ENCODE assay signal across 14 cellular contexts in the genomic region with DNA sequence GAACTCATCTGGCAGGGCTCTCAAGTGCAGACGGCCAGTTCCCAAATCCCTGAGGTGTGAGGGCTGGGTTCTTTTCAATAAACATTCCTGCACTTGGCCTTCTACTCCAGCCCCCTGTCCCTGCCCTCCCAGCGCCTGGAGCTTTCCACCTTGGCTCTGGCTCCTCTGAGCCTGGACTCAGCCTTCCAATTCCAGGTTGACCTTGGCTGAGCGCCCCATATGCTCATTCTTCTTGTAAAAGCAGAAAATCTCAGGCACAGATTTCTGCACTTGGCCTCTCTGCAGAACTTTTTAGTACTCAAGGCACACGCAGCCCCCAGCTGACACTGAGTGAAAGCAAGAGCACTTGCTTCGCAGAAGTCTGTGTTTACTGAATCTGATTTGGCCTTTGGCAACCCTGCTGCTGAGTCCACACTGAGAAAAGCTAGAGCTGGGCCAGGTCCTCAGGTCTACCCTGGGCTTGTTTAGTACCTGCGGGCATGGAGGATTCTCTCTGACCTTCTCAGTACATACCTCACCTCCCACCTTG.
DNase-seq lines count a peak whose midpoint lies in the region; ATAC-seq and TF ChIP-seq lines count a peak whose summit lies in the region.
"Had no signal": no experiment of that assay in that cellular context is flagged by ENCODE, and none has a peak within 500 bp of the region (broad histone marks: within the 10 kb centered on the region; RNA-seq: fewer than 3 reads in every experiment).

No MANE protein-coding gene starts in this region.

- peaks cover 0 to 23% of the 10 kb centered on the region in 2 experiments; a peak in 3 of 4 replicates for H3K4me1 ChIP-seq in SK-N-SH (ENCODE audit: control insufficient read depth in 1 of 2, insufficient read depth in 2 of 2, low read depth in 1 of 2, low read length in 1 of 2)
- H3K4me1 ChIP-seq in tibial artery: peaks cover 0 to 18% (median 14%) of the 10 kb centered on the region in 4 donors

- TF ChIP-seq RAD21 in SK-N-SH (IDR thresholded peaks at IDR 0.05; ENCODE audit: low read length): no peak

- no peak for ATAC-seq in HG03342 (IDR thresholded peaks at IDR 0.05; ENCODE audit: unreplicated experiment)
- ATAC-seq in WTC11: no peak
- ATAC-seq in HG02852 (IDR thresholded peaks at IDR 0.05; ENCODE audit: unreplicated experiment): no peak

- DNase-seq in SK-N-SH: no peak
- DNase-seq in head of caudate nucleus: peak in 35 of 42 donors; percentile 4 to 73 (median 32)
- DNase-seq in midbrain (lab: John Stamatoyannopoulos, UW): peak; percentile 56
- peak; percentile 48 to 72 for DNase-seq in tibial artery
- DNase-seq in WTC11 (ENCODE audit: low spot score): no peak
- DNase-seq: activated naive CD8-positive, alpha-beta T cell treated with anti-CD3 and anti-CD28 coated beads, Interleukin-2, amount 10 ng/mL, durations not matched to agents 7 days and 5 days; activated T-cell treated with anti-CD3 and anti-CD28 coated beads, Interleukin-2, amount 50 U/mL, for 24 hours; DND-41; MM.1S; NCI-H2029; NCI-H82 had no signal

- no peak for TF ChIP-seq EP300 in SK-N-SH (IDR thresholded peaks at IDR 0.05; ENCODE audit: borderline replicate concordance in 1 of 2, low read depth in 1 of 2, low read length in 1 of 2)

- H3K9ac ChIP-seq in SK-N-SH: peak overlapping the region; percentile 12; the same call in 1 of the 2 replicates
- H3K9ac ChIP-seq: BLaER1 treated with 17β-estradiol and CSF1 and Interleukin-3, amounts not matched to agents 10 nM and 100 nM had no signal

- intact Hi-C loops in head of caudate nucleus (cut with DNase I) (no loop called here), tibial artery (cut with DNase I; ENCODE audit: low total_unique reads) (no loop called here)

- peak overlapping the region; percentile 51 for H3K4me2 ChIP-seq in SK-N-SH

- H3K9me2 ChIP-seq in SK-N-SH: no peaks in the 10 kb centered on the region

- H3K9me3 ChIP-seq in SK-N-SH (no peaks in the 10 kb centered on the region), tibial artery (no peaks in the 10 kb centered on the region)
- H3K9me3 ChIP-seq: BLaER1 treated with 17β-estradiol and CSF1 and Interleukin-3, amounts not matched to agents 10 nM and 100 nM had no signal

- H3K36me3 Mint-ChIP-seq in WTC11: no peaks in the 10 kb centered on the region
- H3K36me3 Mint-ChIP-seq: activated naive CD8-positive, alpha-beta T cell treated with anti-CD3 and anti-CD28 coated beads, Interleukin-2, amount 10 ng/mL, durations not matched to agents 7 days and 5 days had no signal

- H3K36me3 ChIP-seq in SK-N-SH (replicated peaks in 1 of 2; ENCODE audit: control insufficient read depth in 1 of 2, insufficient read depth in 2 of 2, low read length in 1 of 2) (no peaks in the 10 kb centered on the region), tibial artery (no peaks in the 10 kb centered on the region)
- H3K36me3 ChIP-seq: BLaER1 treated with 17β-estradiol and CSF1 and Interleukin-3, amounts not matched to agents 10 nM and 100 nM had no signal

- no peaks in the 10 kb centered on the region for H3K79me2 ChIP-seq in SK-N-SH (ENCODE audit: insufficient read depth)

- CTCF ChIA-PET in SK-N-SH (lab: Yijun Ruan, JAX): no interaction called here
- CTCF ChIA-PET in WTC11 (lab: Charles Lee): no interaction called here

- peaks cover 29% of the 10 kb centered on the region for H3F3A ChIP-seq in SK-N-SH (replicated peaks; ENCODE audit: insufficient read depth)

- H3K27ac ChIP-seq in SK-N-SH (ENCODE audit: low read depth in 2 of 2, low read length in 1 of 2) (peak overlapping the region; percentile 64 to 83; a peak in 3 of 4 replicates), tibial artery (no peak overlapping the region)
- H3K27ac ChIP-seq: BLaER1 treated with 17β-estradiol and CSF1 and Interleukin-3, amounts not matched to agents 10 nM and 100 nM had no signal

- no peaks in the 10 kb centered on the region for H3K27me3 ChIP-seq in SK-N-SH (ENCODE audit: insufficient read depth)
- no peaks in the 10 kb centered on the region for H3K27me3 ChIP-seq in tibial artery

- no peak overlapping the region for H3K27ac Mint-ChIP-seq in WTC11
- H3K27ac Mint-ChIP-seq: activated naive CD8-positive, alpha-beta T cell treated with anti-CD3 and anti-CD28 coated beads, Interleukin-2, amount 10 ng/mL, durations not matched to agents 7 days and 5 days; activated T-cell treated with anti-CD3 and anti-CD28 coated beads, Interleukin-2, amount 50 U/mL, for 24 hours had no signal

- POLR2A ChIA-PET in SK-N-SH (lab: Yijun Ruan, JAX): no interaction called here
- POLR2A ChIA-PET in WTC11 (lab: Charles Lee): no interaction called here

- H3K4me1 Mint-ChIP-seq in WTC11: 0 out of 2 replicates have a peak, but pooled peaks cover 3% of the 10 kb centered on the region
- H3K4me1 Mint-ChIP-seq: activated naive CD8-positive, alpha-beta T cell treated with anti-CD3 and anti-CD28 coated beads, Interleukin-2, amount 10 ng/mL, durations not matched to agents 7 days and 5 days had no signal

- H4K20me1 ChIP-seq in SK-N-SH (ENCODE audit: insufficient read depth): no peaks in the 10 kb centered on the region
- H4K20me1 ChIP-seq: BLaER1 treated with 17β-estradiol and CSF1 and Interleukin-3, amounts not matched to agents 10 nM and 100 nM had no signal

- WGBS in SK-N-SH (ENCODE audit: low lambda C conversion rate): 43% methylated on average over 6 of the region's 6 CpGs

- H3K9me3 Mint-ChIP-seq in WTC11: no peaks in the 10 kb centered on the region
- H3K9me3 Mint-ChIP-seq: activated naive CD8-positive, alpha-beta T cell treated with anti-CD3 and anti-CD28 coated beads, Interleukin-2, amount 10 ng/mL, durations not matched to agents 7 days and 5 days; activated T-cell treated with anti-CD3 and anti-CD28 coated beads, Interleukin-2, amount 50 U/mL, for 24 hours had no signal

- TF ChIP-seq CTCF in SK-N-SH (IDR thresholded peaks at IDR 0.05): no peak
- no peak for TF ChIP-seq CTCF in tibial artery (IDR thresholded peaks at IDR 0.05)
- no peak for TF ChIP-seq CTCF in WTC11 (IDR thresholded peaks at IDR 0.05)

- no peak overlapping the region for H2AFZ ChIP-seq in SK-N-SH (ENCODE audit: low read depth)

- H3K27me3 Mint-ChIP-seq in WTC11 (ENCODE audit: low read depth): peaks cover 2% of the 10 kb centered on the region; the same call in 1 of the 2 replicates

- H3K4me3 Mint-ChIP-seq in WTC11: no peak overlapping the region
- H3K4me3 Mint-ChIP-seq: activated naive CD8-positive, alpha-beta T cell treated with anti-CD3 and anti-CD28 coated beads, Interleukin-2, amount 10 ng/mL, durations not matched to agents 7 days and 5 days; activated T-cell treated with anti-CD3 and anti-CD28 coated beads, Interleukin-2, amount 50 U/mL, for 24 hours had no signal

- H3K4me3 ChIP-seq in SK-N-SH (ENCODE audit: low read depth in 2 of 2, low read length in 1 of 2) (no peak overlapping the region), tibial artery (no peak overlapping the region)
- H3K4me3 ChIP-seq: BLaER1 treated with 17β-estradiol and CSF1 and Interleukin-3, amounts not matched to agents 10 nM and 100 nM had no signal

TF ChIP-seq in SK-N-SH, 30 proteins besides CTCF, POLR2A, EP300 and RAD21 (continues in another document):
- TF ChIP-seq, protein P1, sequence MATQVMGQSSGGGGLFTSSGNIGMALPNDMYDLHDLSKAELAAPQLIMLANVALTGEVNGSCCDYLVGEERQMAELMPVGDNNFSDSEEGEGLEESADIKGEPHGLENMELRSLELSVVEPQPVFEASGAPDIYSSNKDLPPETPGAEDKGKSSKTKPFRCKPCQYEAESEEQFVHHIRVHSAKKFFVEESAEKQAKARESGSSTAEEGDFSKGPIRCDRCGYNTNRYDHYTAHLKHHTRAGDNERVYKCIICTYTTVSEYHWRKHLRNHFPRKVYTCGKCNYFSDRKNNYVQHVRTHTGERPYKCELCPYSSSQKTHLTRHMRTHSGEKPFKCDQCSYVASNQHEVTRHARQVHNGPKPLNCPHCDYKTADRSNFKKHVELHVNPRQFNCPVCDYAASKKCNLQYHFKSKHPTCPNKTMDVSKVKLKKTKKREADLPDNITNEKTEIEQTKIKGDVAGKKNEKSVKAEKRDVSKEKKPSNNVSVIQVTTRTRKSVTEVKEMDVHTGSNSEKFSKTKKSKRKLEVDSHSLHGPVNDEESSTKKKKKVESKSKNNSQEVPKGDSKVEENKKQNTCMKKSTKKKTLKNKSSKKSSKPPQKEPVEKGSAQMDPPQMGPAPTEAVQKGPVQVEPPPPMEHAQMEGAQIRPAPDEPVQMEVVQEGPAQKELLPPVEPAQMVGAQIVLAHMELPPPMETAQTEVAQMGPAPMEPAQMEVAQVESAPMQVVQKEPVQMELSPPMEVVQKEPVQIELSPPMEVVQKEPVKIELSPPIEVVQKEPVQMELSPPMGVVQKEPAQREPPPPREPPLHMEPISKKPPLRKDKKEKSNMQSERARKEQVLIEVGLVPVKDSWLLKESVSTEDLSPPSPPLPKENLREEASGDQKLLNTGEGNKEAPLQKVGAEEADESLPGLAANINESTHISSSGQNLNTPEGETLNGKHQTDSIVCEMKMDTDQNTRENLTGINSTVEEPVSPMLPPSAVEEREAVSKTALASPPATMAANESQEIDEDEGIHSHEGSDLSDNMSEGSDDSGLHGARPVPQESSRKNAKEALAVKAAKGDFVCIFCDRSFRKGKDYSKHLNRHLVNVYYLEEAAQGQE (IDR thresholded peaks at IDR 0.05; ENCODE audit: low read depth, low read length): peak; percentile 15; the same call in 1 of the 2 replicates

TF ChIP-seq in WTC11, 78 proteins besides CTCF, POLR2A, EP300 and RAD21 (continues in another document):
- TF ChIP-seq SMAD4 (CRISPR knock-in tag; IDR thresholded peaks at IDR 0.05) (no peak), MYBL2 (CRISPR knock-in tag; IDR thresholded peaks at IDR 0.05) (no peak), KAT7 (CRISPR knock-in tag; IDR thresholded peaks at IDR 0.05; ENCODE audit: borderline replicate concordance) (no peak), ESRRA (CRISPR knock-in tag; IDR thresholded peaks at IDR 0.05; ENCODE audit: borderline replicate concordance) (no peak), MXD4 (CRISPR knock-in tag; IDR thresholded peaks at IDR 0.05; ENCODE audit: borderline replicate concordance) (no peak), GABPB1 (CRISPR knock-in tag; IDR thresholded peaks at IDR 0.05) (no peak), CREB1 (CRISPR knock-in tag; IDR thresholded peaks at IDR 0.05) (no peak), TEAD4 (CRISPR knock-in tag; IDR thresholded peaks at IDR 0.05) (no peak), ZNF219 (CRISPR knock-in tag; IDR thresholded peaks at IDR 0.05; ENCODE audit: borderline replicate concordance) (no peak)
- TF ChIP-seq, protein P2, sequence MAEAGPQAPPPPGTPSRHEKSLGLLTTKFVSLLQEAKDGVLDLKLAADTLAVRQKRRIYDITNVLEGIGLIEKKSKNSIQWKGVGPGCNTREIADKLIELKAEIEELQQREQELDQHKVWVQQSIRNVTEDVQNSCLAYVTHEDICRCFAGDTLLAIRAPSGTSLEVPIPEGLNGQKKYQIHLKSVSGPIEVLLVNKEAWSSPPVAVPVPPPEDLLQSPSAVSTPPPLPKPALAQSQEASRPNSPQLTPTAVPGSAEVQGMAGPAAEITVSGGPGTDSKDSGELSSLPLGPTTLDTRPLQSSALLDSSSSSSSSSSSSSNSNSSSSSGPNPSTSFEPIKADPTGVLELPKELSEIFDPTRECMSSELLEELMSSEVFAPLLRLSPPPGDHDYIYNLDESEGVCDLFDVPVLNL (CRISPR knock-in tag; IDR thresholded peaks at IDR 0.05; ENCODE audit: borderline replicate concordance, low read depth): no peak

Comparison
In these comparisons a context has a peak if more than half of its experiments do, and no peak if none do; other contexts are left out.
1. DNase-seq: peak in head of caudate nucleus (35 of 42), midbrain (single experiment) and tibial artery (2 of 2); none in SK-N-SH (single experiment) and WTC11 (single experiment).
2. H3K27ac ChIP-seq: peak in SK-N-SH (2 of 2); none in tibial artery (0 of 2).